ENCODE assay signal across 9 cellular contexts in the genomic region with DNA sequence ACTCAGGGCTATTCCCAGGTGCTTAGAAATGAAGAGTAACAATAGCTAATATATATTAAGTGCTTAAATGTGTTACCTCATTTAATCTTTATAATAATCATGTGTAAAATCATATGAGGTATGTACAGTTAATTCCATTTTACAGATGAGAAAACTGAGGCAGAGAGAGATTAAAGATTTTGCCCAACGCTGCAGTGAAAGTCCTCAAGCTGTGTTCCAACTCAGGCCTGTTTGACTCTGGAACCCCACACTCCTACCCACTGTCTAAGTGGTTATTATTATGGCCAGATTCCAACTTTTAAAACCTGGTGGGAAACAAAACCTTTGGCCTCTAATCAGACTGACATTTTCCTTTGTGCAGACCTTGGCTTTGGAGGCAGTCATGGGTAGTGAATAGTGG. TPM values are rescaled to one million over a fixed set of nuclear protein-coding genes. Genes with fewer than 3 reads are reported as not detected.
"Had no signal": no experiment of that assay in that cellular context is flagged by ENCODE, and none has a peak within 500 bp of the region (broad histone marks: within the 10 kb centered on the region; RNA-seq: fewer than 3 reads in every experiment).

No MANE protein-coding gene starts in this region.

- H3K4me3 ChIP-seq: GM23338 had no signal

- H3K9me3 Mint-ChIP-seq: GM23338 had no signal

- ATAC-seq: GM23338 had no signal

- H3K4me3 Mint-ChIP-seq: GM23338, H9 had no signal

- DNase-seq: H9, HCEC 1CT, IMR-90, KBM-7 had no signal

- H3K4me2 ChIP-seq: GM23338 had no signal

- H3K27ac Mint-ChIP-seq: GM23338, H9 had no signal

- H2AFZ ChIP-seq: GM23338 had no signal

- FAIRE-seq: H1, H54 had no signal

- H3K27ac ChIP-seq: HL-60 had no signal

RNA-seq across cellular contexts. Expression of gene CMTM5, which starts 10.2 kb away (rescaled TPM):
- total RNA-seq: H1, H9, IMR-90 had no signal
- polyA plus RNA-seq: GM23338 had no signal

RNA-seq across cellular contexts. Expression of gene IL25, which starts 14.4 kb away (rescaled TPM):
- total RNA-seq: GM23338, H1, H9, HT1080, IMR-90 had no signal
- polyA plus RNA-seq: GM23338, H1, IMR-90 had no signal

RNA-seq across cellular contexts. Expression of gene MYH6, which starts 21.1 kb away (rescaled TPM):
- total RNA-seq: H1, HT1080, IMR-90 had no signal
- polyA plus RNA-seq: IMR-90 had no signal

RNA-seq across cellular contexts. Expression of gene EFS, which starts 22.0 kb away (rescaled TPM):
- total RNA-seq: HT1080 had no signal
